Comparison of ENCODE assay signal across 14 cellular contexts in genomic region chr1:153190373-153190772, GRCh38. TPM values are rescaled to one million over a fixed set of nuclear protein-coding genes. Genes with fewer than 3 reads are reported as not detected.
DNase-seq lines count a peak whose midpoint lies in the region; ATAC-seq, FAIRE-seq and TF ChIP-seq lines count a peak whose summit lies in the region.
"Had no signal": no experiment of that assay in that cellular context is flagged by ENCODE, and none has a peak within 500 bp of the region (broad histone marks: within the 10 kb centered on the region; RNA-seq: fewer than 3 reads in every experiment).

No MANE protein-coding gene starts in this region.

- H3K4me2 ChIP-seq in DOHH2 (ENCODE audit: low read length) (no peak overlapping the region), keratinocyte (ENCODE audit: control insufficient read depth, extremely low read depth, insufficient read depth, low read depth, low read length) (no peak overlapping the region)

- H3K9me1 ChIP-seq in keratinocyte (ENCODE audit: control insufficient read depth, extremely low read depth, insufficient read depth, low read length): no peaks in the 10 kb centered on the region

- H3K79me2 ChIP-seq in DOHH2 (ENCODE audit: control insufficient read depth, low read length) (no peaks in the 10 kb centered on the region), keratinocyte (ENCODE audit: control insufficient read depth, insufficient read depth, low read length) (no peaks in the 10 kb centered on the region)

- no peak overlapping the region for H3K27ac ChIP-seq in DOHH2 (ENCODE audit: low read depth, low read length)
- no peak overlapping the region for H3K27ac ChIP-seq in RWPE2 (ENCODE audit: poor library complexity, severe bottlenecking)
- no peak overlapping the region for H3K27ac ChIP-seq in keratinocyte (ENCODE audit: control insufficient read depth, insufficient read depth, low read length)
- H3K27ac ChIP-seq: thoracic aorta had no signal

- H3K4me3 ChIP-seq in DOHH2 (ENCODE audit: low read length) (no peak overlapping the region), RWPE2 (ENCODE audit: severe bottlenecking) (no peak overlapping the region), keratinocyte (ENCODE audit: control insufficient read depth in 2 of 3, extremely low read depth in 1 of 3, insufficient read depth in 2 of 3, low read depth in 1 of 3, low read length in 3 of 3) (no peak overlapping the region), HAP-1 (no peak overlapping the region)
- H3K4me3 ChIP-seq: thoracic aorta had no signal

- no peaks in the 10 kb centered on the region for H3K9me2 ChIP-seq in DOHH2 (replicated peaks; ENCODE audit: control insufficient read depth, low read length)

- in situ Hi-C loops in KBM-7 (cut with MboI; ENCODE audit: low pct_unique_long_range_greater_than_20kb, low sequenced_read_pairs): no loop called here
- in situ Hi-C loops in HAP-1 (cut with MboI; ENCODE audit: low sequenced_read_pairs): no loop called here

- H3K9me3 ChIP-seq in DOHH2 (ENCODE audit: control insufficient read depth, insufficient read depth, low read length): no peaks in the 10 kb centered on the region
- no peaks in the 10 kb centered on the region for H3K9me3 ChIP-seq in RWPE2 (ENCODE audit: severe bottlenecking)
- H3K9me3 ChIP-seq in keratinocyte (ENCODE audit: control insufficient read depth, low read depth, low read length): no peaks in the 10 kb centered on the region
- no peaks in the 10 kb centered on the region for H3K9me3 ChIP-seq in HAP-1
- H3K9me3 ChIP-seq: thoracic aorta had no signal

- no peak overlapping the region for H3K9ac ChIP-seq in keratinocyte (ENCODE audit: control insufficient read depth, extremely low read depth, insufficient read depth, low read length)

- H2AFZ ChIP-seq in keratinocyte (ENCODE audit: control insufficient read depth, low read length): no peak overlapping the region

- H4K20me1 ChIP-seq in DOHH2 (ENCODE audit: control insufficient read depth, insufficient read depth, low read depth, low read length): no peaks in the 10 kb centered on the region
- no peaks in the 10 kb centered on the region for H4K20me1 ChIP-seq in keratinocyte (ENCODE audit: control insufficient read depth, extremely low read depth, insufficient read depth, low read length)

- ATAC-seq in RWPE2 (ENCODE audit: low read depth): no peak

- H3K36me3 ChIP-seq in DOHH2 (ENCODE audit: control insufficient read depth, low read length) (no peaks in the 10 kb centered on the region), RWPE2 (ENCODE audit: low read depth) (no peaks in the 10 kb centered on the region), keratinocyte (ENCODE audit: control insufficient read depth in 2 of 2, extremely low read depth in 1 of 2, insufficient read depth in 2 of 2, low read length in 2 of 2) (no peaks in the 10 kb centered on the region), HAP-1 (replicated peaks) (no peaks in the 10 kb centered on the region)
- H3K36me3 ChIP-seq: thoracic aorta had no signal

- H3K4me1 ChIP-seq in DOHH2 (ENCODE audit: control insufficient read depth, low read length): no peaks in the 10 kb centered on the region
- H3K4me1 ChIP-seq in RWPE2 (ENCODE audit: insufficient read depth, poor library complexity, severe bottlenecking): no peaks in the 10 kb centered on the region
- peaks cover 10% of the 10 kb centered on the region for H3K4me1 ChIP-seq in keratinocyte (ENCODE audit: control insufficient read depth, extremely low read depth, insufficient read depth, low read length)
- no peaks in the 10 kb centered on the region for H3K4me1 ChIP-seq in HAP-1

- FAIRE-seq in keratinocyte (lab: Jason Lieb, UNC): peak; percentile 92
- FAIRE-seq: GM12892 had no signal

- peak; percentile 1 for DNase-seq in KBM-7
- no peak for DNase-seq in RWPE2 (ENCODE audit: low spot score)
- no peak for DNase-seq in keratinocyte (ENCODE audit: low read depth, low spot score)
- DNase-seq in NCI-H524 (lab: John Stamatoyannopoulos, UW): no peak
- DNase-seq in HAP-1 (ENCODE audit: low spot score in 2 of 2): no peak
- no peak for DNase-seq in KG1 (lab: John Stamatoyannopoulos, UW)
- DNase-seq in SHP77 treated with DMSO at 0.1 percent for 48 hours (lab: John Stamatoyannopoulos, UW): no peak
- DNase-seq: head of caudate nucleus, NCI-H2171 treated with DMSO at 0.1 percent for 48 hours had no signal

- H3F3A ChIP-seq in DOHH2 (ENCODE audit: control insufficient read depth, insufficient read depth): no peaks in the 10 kb centered on the region

- H3K27me3 ChIP-seq in DOHH2 (ENCODE audit: control insufficient read depth, low read length) (peaks cover 11% of the 10 kb centered on the region; the same call in 1 of the 2 replicates), RWPE2 (ENCODE audit: insufficient read depth, poor library complexity, severe bottlenecking) (no peaks in the 10 kb centered on the region), keratinocyte (ENCODE audit: control insufficient read depth, extremely low read depth, insufficient read depth, low read length) (no peaks in the 10 kb centered on the region), HAP-1 (ENCODE audit: low read depth) (no peaks in the 10 kb centered on the region)

- dilution Hi-C loops in keratinocyte (cut with MboI; ENCODE audit: extremely low pct_ligation_motif_present, low sequenced_read_pairs): no loop called here

- TF ChIP-seq CTCF in DOHH2 (IDR thresholded peaks at IDR 0.05; ENCODE audit: low read depth, low read length, poor library complexity, severe bottlenecking) (peak; percentile 20), RWPE2 (IDR thresholded peaks at IDR 0.05; ENCODE audit: poor library complexity, severe bottlenecking) (peak; percentile 74), keratinocyte (optimal IDR thresholded peaks at IDR 0.05 in 1 of 3, IDR thresholded peaks at IDR 0.05 in 1 of 3, conservative IDR thresholded peaks at IDR 0.05 in 1 of 3; ENCODE audit: extremely low read depth in 1 of 3, insufficient read depth in 2 of 3, low read length in 3 of 3) (peak; percentile 69 to 76 (median 73))

RNA-seq across cellular contexts. Expression of gene LELP1, which starts 12.9 kb away (rescaled TPM):
- not detected in 3 replicates for polyA plus RNA-seq in keratinocyte
- polyA plus RNA-seq in keratinocyte (2011; ENCODE audit: low read depth): not detected
- not detected in 2 replicates for polyA plus RNA-seq in keratinocyte (2011; cell fraction: cytosol; rRNA removed)
- polyA plus RNA-seq in keratinocyte (2011; cell fraction: nucleus; rRNA removed): not detected in 2 replicates
- 0.42 TPM in 1 of 2 replicates, not detected in the other for polyA plus RNA-seq in keratinocyte (2012; ENCODE audit: low replicate concordance)
- not detected in 3 replicates for polyA minus RNA-seq in keratinocyte
- not detected for polyA minus RNA-seq in keratinocyte (2011; cell fraction: cytosol; rRNA and poly(A)+ RNA removed)
- polyA minus RNA-seq in keratinocyte (2011; cell fraction: nucleus; rRNA and poly(A)+ RNA removed): not detected in 2 replicates
- polyA plus RNA-seq: adipose tissue, CD14-positive monocyte had no signal

RNA-seq across cellular contexts. Expression of gene PRR9, which starts 27.0 kb away (rescaled TPM):
- 2.6 to 6.6 TPM (median 2.8 TPM) in 3 replicates for polyA plus RNA-seq in keratinocyte
- polyA plus RNA-seq in keratinocyte (2011; ENCODE audit: low read depth): 5.9 TPM
- polyA plus RNA-seq in keratinocyte (2011; cell fraction: cytosol; rRNA removed): 4.9 and 6.8 TPM in 2 replicates
- polyA plus RNA-seq in keratinocyte (2011; cell fraction: nucleus; rRNA removed): 3.6 and 4.8 TPM in 2 replicates
- polyA plus RNA-seq in keratinocyte (2012; ENCODE audit: low replicate concordance): 2.1 and 29.8 TPM in 2 replicates
- 5.0 to 10.1 TPM in 2 of 3 replicates, not detected in the other for polyA minus RNA-seq in keratinocyte
- polyA minus RNA-seq in keratinocyte (2011; cell fraction: cytosol; rRNA and poly(A)+ RNA removed): 4.4 TPM
- 0.84 and 2.6 TPM in 2 replicates for polyA minus RNA-seq in keratinocyte (2011; cell fraction: nucleus; rRNA and poly(A)+ RNA removed)
- polyA plus RNA-seq: CD14-positive monocyte had no signal

RNA-seq across cellular contexts. Expression of gene SPRR2G, which starts 39.7 kb away (rescaled TPM):
- 0.73 to 6.2 TPM (median 3.3 TPM) in 3 replicates for polyA plus RNA-seq in keratinocyte
- 178 TPM for polyA plus RNA-seq in keratinocyte (2011; ENCODE audit: low read depth)
- 1.7 and 7.0 TPM in 2 replicates for polyA plus RNA-seq in keratinocyte (2011; cell fraction: cytosol; rRNA removed)
- 1.7 and 5.2 TPM in 2 replicates for polyA plus RNA-seq in keratinocyte (2011; cell fraction: nucleus; rRNA removed)
- 5.2 and 1,122 TPM in 2 replicates for polyA plus RNA-seq in keratinocyte (2012; ENCODE audit: low replicate concordance)
- polyA minus RNA-seq in keratinocyte: 1.6 to 4.0 TPM (median 2.0 TPM) in 3 replicates
- polyA minus RNA-seq in keratinocyte (2011; cell fraction: cytosol; rRNA and poly(A)+ RNA removed): not detected
- polyA minus RNA-seq in keratinocyte (2011; cell fraction: nucleus; rRNA and poly(A)+ RNA removed): not detected in 2 replicates
- polyA plus RNA-seq: adipose tissue, CD14-positive monocyte had no signal

Comparison
In these comparisons a context has a peak if more than half of its experiments do, and no peak if none do; other contexts are left out.
1. CTCF ChIP-seq: peak in every context shown above with its lines; median percentile 74 in RWPE2; 73 in keratinocyte; 20 in DOHH2.